13 cellular contexts compared by ENCODE assay signal in genomic region chr1:246602194-246602593, GRCh38. TPM values are rescaled to one million over a fixed set of nuclear protein-coding genes. Genes with fewer than 3 reads are reported as not detected.
DNase-seq lines count a peak whose midpoint lies in the region; ATAC-seq lines count a peak whose summit lies in the region.
"Had no signal": no experiment of that assay in that cellular context is flagged by ENCODE, and none has a peak within 500 bp of the region (broad histone marks: within the 10 kb centered on the region; RNA-seq: fewer than 3 reads in every experiment).

No MANE protein-coding gene starts in this region.

- no peak overlapping the region for H2BK120ac ChIP-seq in trophoblast cell (ENCODE audit: insufficient read depth, low read length, poor library complexity)

- ATAC-seq in GM21515 (IDR thresholded peaks at IDR 0.05; ENCODE audit: unreplicated experiment) (no peak), HG02642 (IDR thresholded peaks at IDR 0.05; ENCODE audit: poor library complexity, unreplicated experiment) (no peak)

- no peak overlapping the region for H4K8ac ChIP-seq in trophoblast cell (ENCODE audit: low read depth, low read length)

- H3K9ac ChIP-seq in trophoblast cell (ENCODE audit: low read length) = no peak overlapping the region

- H3K23ac ChIP-seq in trophoblast cell (ENCODE audit: low read length) = peak overlapping the region; percentile 17

- H3K4ac ChIP-seq in trophoblast cell (ENCODE audit: low read depth, low read length) = peak overlapping the region; percentile 25

- H3K18ac ChIP-seq in trophoblast cell (ENCODE audit: low read length) = no peak overlapping the region

- peaks cover 69% of the 10 kb centered on the region for H3K4me1 Mint-ChIP-seq in activated naive CD8-positive, alpha-beta T cell (ENCODE audit: low read depth)

- H3K4me2 ChIP-seq in trophoblast cell (ENCODE audit: low read length) = no peak overlapping the region

- no peak overlapping the region for H3K14ac ChIP-seq in trophoblast cell (ENCODE audit: low read length)

- no peaks in the 10 kb centered on the region for H3K9me3 ChIP-seq in trophoblast cell (ENCODE audit: insufficient read depth, low read depth, low read length)
- H3K9me3 ChIP-seq: suprapubic skin had no signal

- H3K27ac ChIP-seq in trophoblast cell (ENCODE audit: low read depth, low read length) = no peak overlapping the region
- H3K27ac ChIP-seq: epithelial cell of prostate, suprapubic skin had no signal

- no peak overlapping the region for H3K4me3 ChIP-seq in trophoblast cell (ENCODE audit: low read depth, low read length)
- H3K4me3 ChIP-seq: suprapubic skin had no signal

- DNase-seq in activated CD4-positive, alpha-beta T cell treated with anti-CD3 and anti-CD28 coated beads for 48 hours = peak; percentile 21
- DNase-seq in activated CD4-positive, alpha-beta T cell treated with anti-CD3 and anti-CD28 coated beads, Interleukin-2, amount 50 U/mL, for 1 hour = no peak
- DNase-seq in MV-4-11 (lab: John Stamatoyannopoulos, UW) = peak; percentile 57
- no peak for DNase-seq in trophoblast cell
- DNase-seq in COLO668 (lab: John Stamatoyannopoulos, UW; ENCODE audit: unreplicated experiment) = no peak
- DNase-seq: activated CD8-positive, alpha-beta memory T cell treated with anti-CD3 and anti-CD28 coated beads, Interleukin-2, amount 50 U/mL, for 48 hours; DMS79 treated with DMSO at 0.1 percent for 48 hours; midbrain had no signal

- no peak overlapping the region for H2BK5ac ChIP-seq in trophoblast cell (ENCODE audit: low read depth, low read length, poor library complexity)

- H2AFZ ChIP-seq in trophoblast cell (ENCODE audit: insufficient read depth, low read length, poor library complexity) = no peak overlapping the region

- peak overlapping the region; percentile 36 for H3K27ac Mint-ChIP-seq in activated naive CD8-positive, alpha-beta T cell

- no peaks in the 10 kb centered on the region for H3K4me1 ChIP-seq in trophoblast cell (ENCODE audit: control insufficient read depth in 1 of 2, insufficient read depth in 2 of 2, low read length in 2 of 2)

- no peaks in the 10 kb centered on the region for H3K27me3 ChIP-seq in trophoblast cell (ENCODE audit: insufficient read depth, low read length)
- H3K27me3 ChIP-seq: suprapubic skin had no signal

- peaks cover 3% of the 10 kb centered on the region for H3K36me3 Mint-ChIP-seq in activated naive CD8-positive, alpha-beta T cell

- no peaks in the 10 kb centered on the region for H3K9me3 Mint-ChIP-seq in activated naive CD8-positive, alpha-beta T cell (ENCODE audit: low read depth)

- WGBS in trophoblast cell (ENCODE audit: extremely low coverage, insufficient coverage, insufficient read length) = no CpG with 5 or more reads among the region's 3 CpGs

- H2AK5ac ChIP-seq in trophoblast cell (ENCODE audit: low read length) = no peak overlapping the region

- peak overlapping the region; percentile 9 for H3K4me3 Mint-ChIP-seq in activated naive CD8-positive, alpha-beta T cell

- no peaks in the 10 kb centered on the region for H3K79me1 ChIP-seq in trophoblast cell (ENCODE audit: low read length)

- H3K36me3 ChIP-seq in trophoblast cell (ENCODE audit: control insufficient read depth in 1 of 2, insufficient read depth in 2 of 2, low read length in 2 of 2) = no peaks in the 10 kb centered on the region
- H3K36me3 ChIP-seq: suprapubic skin had no signal

- no peak overlapping the region for H4K12ac ChIP-seq in trophoblast cell (ENCODE audit: low read depth, low read length)

- H3K27me3 Mint-ChIP-seq in activated naive CD8-positive, alpha-beta T cell = no peaks in the 10 kb centered on the region

- no peak overlapping the region for H2BK12ac ChIP-seq in trophoblast cell (ENCODE audit: low read length)

- H3K79me2 ChIP-seq in trophoblast cell (ENCODE audit: control insufficient read depth, insufficient read depth, low read length, poor library complexity) = no peaks in the 10 kb centered on the region

- no peak overlapping the region for H4K91ac ChIP-seq in trophoblast cell (ENCODE audit: low read depth, low read length)

RNA-seq across cellular contexts. Expression of gene CNST, which starts 35.9 kb away (rescaled TPM):
- polyA plus RNA-seq in trophoblast cell (2013) = 8.7 and 9.1 TPM in 2 replicates

RNA-seq across cellular contexts. Expression of gene TFB2M, which starts 36.1 kb away (rescaled TPM):
- 17.8 and 19.2 TPM in 2 replicates for polyA plus RNA-seq in trophoblast cell (2013)

Comparison
In these comparisons a context has a peak if more than half of its experiments do, and no peak if none do; other contexts are left out.
1. DNase-seq: peak in activated CD4-positive, alpha-beta T cell treated with anti-CD3 and anti-CD28 coated beads for 48 hours (single experiment) and MV-4-11 (single experiment); none in activated CD4-positive, alpha-beta T cell treated with anti-CD3 and anti-CD28 coated beads, Interleukin-2, amount 50 U/mL, for 1 hour (single experiment), trophoblast cell (0 of 2) and COLO668 (single experiment).